ENCODE assay signal across 18 cellular contexts in the genomic region with DNA sequence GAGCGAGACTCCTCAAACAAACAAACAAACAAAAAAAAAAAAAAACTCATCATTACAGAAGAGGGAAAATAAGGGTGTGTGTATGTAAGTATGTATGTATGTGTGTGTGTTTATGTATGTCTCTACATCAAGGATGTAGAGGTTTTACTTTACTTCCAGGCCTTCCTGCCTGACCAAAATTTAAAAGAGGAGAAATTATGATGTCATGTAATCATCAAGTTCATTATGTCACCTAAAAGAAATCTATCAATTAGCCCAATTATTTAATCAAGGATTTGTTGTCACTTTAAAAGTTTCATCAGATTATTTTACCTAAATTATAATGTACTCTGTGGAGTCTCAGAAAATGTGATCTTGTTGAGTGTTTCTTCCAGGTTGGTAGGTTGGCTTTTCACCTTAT.
"Had no signal": no experiment of that assay in that cellular context is flagged by ENCODE, and none has a peak within 500 bp of the region (broad histone marks: within the 10 kb centered on the region; RNA-seq: fewer than 3 reads in every experiment).

No MANE protein-coding gene starts in this region.

- ATAC-seq: left lung; lower lobe of right lung; natural killer cell; psoas muscle; sciatic nerve; stimulated activated naive B cell treated with anti-CD40 and anti-IgM and Interleukin-4, amounts not matched to agents 10 μg/mL and 1 μg/mL and 100 μg/mL, for 72 hours had no signal

- H2AFZ ChIP-seq: hepatocyte had no signal

- DNase-seq: dermis blood vessel endothelial cell; effector memory CD4-positive, alpha-beta T cell; kidney; left lung; lower lobe of right lung; natural killer cell; occipital lobe; ovary; posterior cingulate gyrus; psoas muscle; stimulated activated CD4-positive, alpha-beta T cell treated with anti-CD3 and anti-CD28 coated beads, Interleukin-15, amount 100 ng/mL, for 24 hours; stimulated activated CD4-positive, alpha-beta T cell treated with anti-CD3 and anti-CD28 coated beads, Interleukin-2, amount 100 ng/mL, for 48 hours; stimulated activated naive B cell treated with anti-CD40 and anti-IgM and Interleukin-4, amounts not matched to agents 10 μg/mL and 1 μg/mL and 100 μg/mL, for 72 hours; trophoblast cell had no signal

- H3K36me3 ChIP-seq: esophagus muscularis mucosa, left lung, lower lobe of right lung, ovary, vagina had no signal

- H3K4me1 ChIP-seq: psoas muscle had no signal

- H3K9me3 ChIP-seq: esophagus muscularis mucosa, left lung, lower lobe of right lung, ovary, psoas muscle, vagina had no signal

- H3K27ac ChIP-seq: esophagus muscularis mucosa, hepatocyte, lower lobe of right lung, ovary, psoas muscle, vagina had no signal

- H3K27me3 ChIP-seq: esophagus muscularis mucosa, hepatocyte, left lung, ovary, vagina had no signal

- H3K4me3 ChIP-seq: esophagus muscularis mucosa, hepatocyte, left lung, lower lobe of right lung, ovary, psoas muscle, vagina had no signal
